In the genomic region with DNA sequence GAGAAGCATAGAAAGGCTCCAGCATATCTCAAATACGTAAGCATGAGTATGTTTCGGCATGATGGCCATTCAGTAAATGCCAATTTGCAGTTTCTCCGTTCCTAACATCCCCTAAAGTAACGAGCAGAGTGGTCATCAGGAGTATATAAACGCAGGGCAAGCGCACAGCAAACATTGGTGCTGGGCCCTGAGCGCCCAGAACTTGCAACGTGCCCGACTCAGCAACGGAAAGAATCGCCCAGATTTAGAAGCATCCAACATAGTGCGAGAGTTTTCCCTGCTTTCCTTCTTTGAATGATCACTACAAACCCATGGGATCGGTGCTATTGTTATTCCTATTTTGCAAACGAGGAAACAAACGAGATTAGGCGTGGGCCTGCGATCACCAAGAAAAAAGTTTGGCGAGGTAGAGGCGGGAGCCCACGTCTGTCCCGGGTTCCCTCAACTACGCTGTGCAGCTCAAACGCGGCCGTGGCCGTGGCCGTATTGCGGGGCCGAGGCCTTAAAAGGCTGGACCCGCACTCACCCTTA, we compare ENCODE assay signal across 8 cellular contexts. TPM values are rescaled to one million over a fixed set of nuclear protein-coding genes. Genes with fewer than 3 reads are reported as not detected.
DNase-seq lines count a peak whose midpoint lies in the region; ATAC-seq, FAIRE-seq and TF ChIP-seq lines count a peak whose summit lies in the region.

No MANE protein-coding gene starts in this region.

- TF ChIP-seq POLR2A in H1 (IDR thresholded peaks at IDR 0.05; ENCODE audit: control extremely low read depth in 1 of 2, low read depth in 2 of 2, low read length in 2 of 2): no peak

- no peaks in the 10 kb centered on the region for H3K27me3 Mint-ChIP-seq in naive thymus-derived CD4-positive, alpha-beta T cell

- no peak for TF ChIP-seq EP300 in H1 (IDR thresholded peaks at IDR 0.05; ENCODE audit: borderline replicate concordance in 1 of 2, low read depth in 2 of 2, low read length in 2 of 2)

- no peak overlapping the region for H2BK120ac ChIP-seq in H1 (replicated peaks; ENCODE audit: low read depth, low read length)

- CTCF ChIA-PET in H1 (lab: Charles Lee; ENCODE audit: partially characterized antibody): interaction anchor here (0.6 to 4.2 kb wide), 25 partner anchors 8 to 545 kb away, joined by 3 to 24 read pairs (median 4); partner anchors contain the start of genes RBM22 and TCOF1
- CTCF ChIA-PET in naive thymus-derived CD4-positive, alpha-beta T cell (lab: Charles Lee): interaction anchor here (0.6 to 2.3 kb wide), 6 partner anchors 10 to 330 kb away, joined by 3 to 14 read pairs (median 3); partner anchors contain the start of gene SMIM3

- H2AFZ ChIP-seq in OCI-LY1 (ENCODE audit: low read length): no peak overlapping the region
- H2AFZ ChIP-seq in H1 (ENCODE audit: low read length): no peak overlapping the region

- H3K23ac ChIP-seq in H1 (ENCODE audit: insufficient read length): no peak overlapping the region

- peaks cover 24% of the 10 kb centered on the region for H3K4me1 ChIP-seq in OCI-LY1 (ENCODE audit: insufficient read depth, low read length, severe bottlenecking)
- peaks cover 0 to 12% (median 7%) of the 10 kb centered on the region in 4 experiments; a peak in 5 of 7 replicates for H3K4me1 ChIP-seq in H1 (replicated peaks in 1 of 4; ENCODE audit: control insufficient read depth in 3 of 4, insufficient read depth in 4 of 4, low read length in 3 of 4)
- peaks cover 18 to 23% of the 10 kb centered on the region in 2 donors for H3K4me1 ChIP-seq in naive thymus-derived CD4-positive, alpha-beta T cell (ENCODE audit: control insufficient read depth in 2 of 2, insufficient read depth in 2 of 2, low read length in 2 of 2)

- intact Hi-C loops in naive thymus-derived CD4-positive, alpha-beta T cell (cut with micrococcal nuclease): loop anchor here (1.0 to 10.0 kb wide), 11 partner anchors 13 to 1322 kb away; partner anchors contain the start of genes CD74 (in 2 of the 2), TCOF1 (in 2 of the 2), CSNK1A1 (in 1 of the 2) and G3BP1 (in 1 of the 2)

- peak overlapping the region; percentile 89 to 100 (median 96) for H3K4me3 Mint-ChIP-seq in naive thymus-derived CD4-positive, alpha-beta T cell

- no peak for TF ChIP-seq CTCF in OCI-LY1 (IDR thresholded peaks at IDR 0.05; ENCODE audit: low read length)
- TF ChIP-seq CTCF in H1 (IDR thresholded peaks at IDR 0.05; ENCODE audit: control extremely low read depth in 1 of 3, insufficient read depth in 1 of 3, low read depth in 1 of 3, low read length in 3 of 3): no peak

- no peak overlapping the region for H2BK12ac ChIP-seq in H1 (ENCODE audit: low read depth, low read length)

- H4K91ac ChIP-seq in H1 (replicated peaks; ENCODE audit: insufficient read length, low read length): peak overlapping the region; percentile 93

- H3K4me3 ChIP-seq in GM08714 (ENCODE audit: low read length): peak overlapping the region; percentile 94
- peak overlapping the region; percentile 91 for H3K4me3 ChIP-seq in OCI-LY1 (ENCODE audit: low read depth, low read length, poor library complexity, severe bottlenecking)
- H3K4me3 ChIP-seq in H1 (ENCODE audit: extremely low read depth in 1 of 4, insufficient read depth in 2 of 4, low read depth in 3 of 4, low read length in 4 of 4): peak overlapping the region; percentile 97 to 100 (median 98)
- peak overlapping the region; percentile 68 for H3K4me3 ChIP-seq in naive thymus-derived CD4-positive, alpha-beta T cell (ENCODE audit: low read length)

- no peaks in the 10 kb centered on the region for H3K9me2 ChIP-seq in OCI-LY1 (ENCODE audit: low read depth, low read length)

- H3K79me1 ChIP-seq in H1 (ENCODE audit: low read depth, low read length): peaks cover 4% of the 10 kb centered on the region

- H3K9me3 Mint-ChIP-seq in naive thymus-derived CD4-positive, alpha-beta T cell: no peaks in the 10 kb centered on the region

- H3K27me3 ChIP-seq in OCI-LY1 (ENCODE audit: insufficient read depth, low read length) (no peaks in the 10 kb centered on the region), H1 (replicated peaks in 1 of 4; ENCODE audit: control insufficient read depth in 3 of 4, extremely low read depth in 1 of 4, insufficient read depth in 3 of 4, low read length in 3 of 4) (no peaks in the 10 kb centered on the region)
- no peaks in the 10 kb centered on the region for H3K27me3 ChIP-seq in naive thymus-derived CD4-positive, alpha-beta T cell (ENCODE audit: control insufficient read depth in 2 of 2, insufficient read depth in 2 of 2, low read length in 2 of 2)

- peak overlapping the region; percentile 100 for H4K8ac ChIP-seq in H1 (ENCODE audit: extremely low read depth, insufficient read depth, low read length)

- FAIRE-seq in H1 (lab: Jason Lieb, UNC): no peak

- H2BK5ac ChIP-seq in H1 (ENCODE audit: low read depth, low read length): peak overlapping the region; percentile 100

- no peak overlapping the region for H2BK15ac ChIP-seq in H1 (ENCODE audit: low read length)

- no peak overlapping the region for H2BK20ac ChIP-seq in H1 (ENCODE audit: low read length)

- peak overlapping the region; percentile 6 for H3K14ac ChIP-seq in H1 (ENCODE audit: insufficient read length)

- peak overlapping the region; percentile 84 for H3K4me2 ChIP-seq in OCI-LY1 (ENCODE audit: low read length)
- peak overlapping the region; percentile 90 to 99 for H3K4me2 ChIP-seq in H1 (ENCODE audit: insufficient read depth in 1 of 2, low read depth in 2 of 2, low read length in 2 of 2)

- H3K9ac ChIP-seq in OCI-LY1 (ENCODE audit: low read length): peak overlapping the region; percentile 95
- H3K9ac ChIP-seq in H1 (replicated peaks in 1 of 4; ENCODE audit: extremely low read depth in 1 of 4, low read depth in 3 of 4, low read length in 3 of 4): peak overlapping the region; percentile 96 to 98 (median 98)

- POLR2A ChIA-PET in H1 (lab: Charles Lee; ENCODE audit: partially characterized antibody): interaction anchor here (0.6 to 5.0 kb wide), 55 partner anchors 8 to 332 kb away, joined by 3 to 70 read pairs (median 4); partner anchors contain the start of genes CD74, DCTN4, MYOZ3 and RBM22
- POLR2A ChIA-PET in naive thymus-derived CD4-positive, alpha-beta T cell (lab: Charles Lee): interaction anchor here (0.7 to 2.1 kb wide), 17 partner anchors 9 to 341 kb away, joined by 3 to 29 read pairs (median 7); partner anchors contain the start of genes CD74, RBM22 and TCOF1

- no peak for ATAC-seq in naive thymus-derived CD4-positive, alpha-beta T cell

- peak overlapping the region; percentile 88 for H3K18ac ChIP-seq in H1 (ENCODE audit: extremely low read depth, low read length)

- H2AK5ac ChIP-seq in H1 (ENCODE audit: low read depth, low read length): peak overlapping the region; percentile 99

- H4K20me1 ChIP-seq in OCI-LY1 (ENCODE audit: insufficient read depth, low read length) (no peaks in the 10 kb centered on the region), H1 (replicated peaks in 1 of 2; ENCODE audit: control insufficient read depth in 1 of 2, insufficient read depth in 2 of 2, low read length in 2 of 2) (peaks cover 19 to 28% of the 10 kb centered on the region in 2 experiments)

- H3F3A ChIP-seq in OCI-LY1 (ENCODE audit: insufficient read depth, low read length): no peaks in the 10 kb centered on the region

- peak overlapping the region; percentile 96 for H3K27ac ChIP-seq in OCI-LY1 (ENCODE audit: low read depth, low read length, poor library complexity, severe bottlenecking)
- H3K27ac ChIP-seq in H1 (ENCODE audit: low read depth, low read length): peak overlapping the region; percentile 99
- H3K27ac ChIP-seq in naive thymus-derived CD4-positive, alpha-beta T cell (ENCODE audit: low read depth, low read length): peak overlapping the region; percentile 100

- H4K5ac ChIP-seq in H1 (ENCODE audit: insufficient read length, low read depth, low read length): peak overlapping the region; percentile 85

- peak overlapping the region; percentile 97 to 100 (median 100) for H3K27ac Mint-ChIP-seq in naive thymus-derived CD4-positive, alpha-beta T cell

- no peak for TF ChIP-seq RAD21 in H1 (IDR thresholded peaks at IDR 0.05 in 1 of 2, conservative IDR thresholded peaks at IDR 0.05 in 1 of 2; ENCODE audit: low read depth in 2 of 2, low read length in 2 of 2)

- 1% methylated on average over 30 of the region's 30 CpGs; no CpG with 5 or more reads in 1 of the 2 experiments for WGBS in H1 (ENCODE audit: extremely low coverage in 1 of 2, insufficient coverage in 1 of 2, insufficient read length in 1 of 2, insufficient replicate concordance in 2 of 2, low coverage in 1 of 2, low lambda C conversion rate in 2 of 2, missing lambda C conversion rate in 1 of 2), 2 experiments

- H3K36me3 ChIP-seq in OCI-LY1 (ENCODE audit: insufficient read depth, low read length) (peaks cover 53% of the 10 kb centered on the region), H1 (ENCODE audit: control insufficient read depth in 2 of 4, insufficient read depth in 4 of 4, low read length in 3 of 4) (peaks cover 36 to 49% (median 43%) of the 10 kb centered on the region in 4 experiments)
- peaks cover 28 to 41% (median 31%) of the 10 kb centered on the region in 3 experiments for H3K36me3 ChIP-seq in naive thymus-derived CD4-positive, alpha-beta T cell (ENCODE audit: control insufficient read depth in 2 of 3, insufficient read depth in 3 of 3, low read length in 3 of 3)

- no peaks in the 10 kb centered on the region for H3K9me3 ChIP-seq in OCI-LY1 (ENCODE audit: low read length)
- H3K9me3 ChIP-seq in H1 (ENCODE audit: insufficient read depth in 2 of 2, low read depth in 1 of 2, low read length in 1 of 2): no peaks in the 10 kb centered on the region
- H3K9me3 ChIP-seq in naive thymus-derived CD4-positive, alpha-beta T cell (ENCODE audit: control insufficient read depth in 2 of 3, low read length in 3 of 3): no peaks in the 10 kb centered on the region

- peak overlapping the region; percentile 55 for H3K56ac ChIP-seq in H1 (replicated peaks; ENCODE audit: insufficient read length, low read depth, low read length)

- H3K36me3 Mint-ChIP-seq in naive thymus-derived CD4-positive, alpha-beta T cell: peaks cover 6 to 39% (median 31%) of the 10 kb centered on the region in 5 donors

- peaks cover 21 to 45% (median 37%) of the 10 kb centered on the region in 7 donors for H3K4me1 Mint-ChIP-seq in naive thymus-derived CD4-positive, alpha-beta T cell

- H3K79me2 ChIP-seq in OCI-LY1 (ENCODE audit: insufficient read depth, low read length) (peaks cover 21% of the 10 kb centered on the region), H1 (ENCODE audit: control insufficient read depth in 1 of 2, insufficient read depth in 2 of 2, low read length in 2 of 2) (peaks cover 14 to 35% of the 10 kb centered on the region in 2 experiments)

- H3K4ac ChIP-seq in H1 (replicated peaks; ENCODE audit: insufficient read length, low read depth, low read length): peak overlapping the region; percentile 89

- DNase-seq in H1 (ENCODE audit: low read depth in 1 of 2, low spot score in 2 of 2): no peak
- peak in 1 of 9 donors; percentile 36 for DNase-seq in naive thymus-derived CD4-positive, alpha-beta T cell
- no peak for DNase-seq in NCI-H526 (lab: John Stamatoyannopoulos, UW)
- DNase-seq in NK-92 treated with Interleukin-12 subunit alpha and Interleukin-12 subunit beta, amount 100 ng/mL, for 24 hours (lab: John Stamatoyannopoulos, UW): no peak
- DNase-seq in DMS79 treated with DMSO at 0.1 percent for 48 hours (lab: John Stamatoyannopoulos, UW): no peak
- no peak for DNase-seq in stimulated activated CD4-positive, alpha-beta T cell treated with anti-CD3 and anti-CD28 coated beads, Interleukin-4, amount 100 ng/mL, for 1 hour

- peaks cover 12% of the 10 kb centered on the region for H3K23me2 ChIP-seq in H1 (ENCODE audit: low read depth, low read length)

RNA-seq across cellular contexts. Expression of gene RPS14, which starts 0.5 kb away (rescaled TPM):
- 2,548 and 2,599 TPM in 2 replicates for total RNA-seq in H1 (2021; fragmentation: NEBNext Ultra II Directional; extraction: Animal tissue kit (Norgen Biotek cat#: 25700))
- 5,579 and 6,423 TPM in 2 replicates for polyA plus RNA-seq in H1 (2011; rRNA removed)
- 6,153 TPM for polyA plus RNA-seq in H1 (2011; cell fraction: cytosol; rRNA removed)
- polyA plus RNA-seq in H1 (2011; cell fraction: nucleus; rRNA removed): 2,076 TPM
- 3,315 to 4,827 TPM (median 4,072 TPM) in 4 replicates for polyA plus RNA-seq in H1 (2012, experiment 1 of 2)
- 7,349 TPM for polyA plus RNA-seq in H1 (2012, experiment 2 of 2)
- 3,849 TPM for polyA plus RNA-seq in H1 (2013, experiment 1 of 2)
- 4,074 TPM for polyA plus RNA-seq in H1 (2013, experiment 2 of 2)
- polyA minus RNA-seq in H1 (2011; rRNA and poly(A)+ RNA removed): 913 and 940 TPM in 2 replicates
- polyA minus RNA-seq in H1 (2011; cell fraction: cytosol; rRNA and poly(A)+ RNA removed): 455 TPM
- 375 TPM for polyA minus RNA-seq in H1 (2011; cell fraction: nucleus; rRNA and poly(A)+ RNA removed)
- 1,000 to 10,000 TPM; 2,331 to 7,378 (median 6,414) TPM for total RNA-seq in naive thymus-derived CD4-positive, alpha-beta T cell
- polyA plus RNA-seq in naive thymus-derived CD4-positive, alpha-beta T cell: over 10,000 TPM in 1 of 2 donors, 1,000 to 10,000 TPM in 1; 8,640 to 11,248 TPM

RNA-seq across cellular contexts. Expression of gene CD74, which starts 36.3 kb away (rescaled TPM):
- 45.9 and 48.6 TPM in 2 replicates for total RNA-seq in H1 (2021; fragmentation: NEBNext Ultra II Directional; extraction: Animal tissue kit (Norgen Biotek cat#: 25700))
- polyA plus RNA-seq in H1 (2011; rRNA removed): 61.0 and 61.8 TPM in 2 replicates
- 32.2 TPM for polyA plus RNA-seq in H1 (2011; cell fraction: cytosol; rRNA removed)
- polyA plus RNA-seq in H1 (2011; cell fraction: nucleus; rRNA removed): 47.9 TPM
- 52.7 to 98.5 TPM (median 93.0 TPM) in 4 replicates for polyA plus RNA-seq in H1 (2012, experiment 1 of 2)
- polyA plus RNA-seq in H1 (2012, experiment 2 of 2): 84.1 TPM
- 152 TPM for polyA plus RNA-seq in H1 (2013, experiment 1 of 2)
- 192 TPM for polyA plus RNA-seq in H1 (2013, experiment 2 of 2)
- polyA minus RNA-seq in H1 (2011; rRNA and poly(A)+ RNA removed): 25.9 and 26.9 TPM in 2 replicates
- polyA minus RNA-seq in H1 (2011; cell fraction: cytosol; rRNA and poly(A)+ RNA removed): 37.9 TPM
- 26.2 TPM for polyA minus RNA-seq in H1 (2011; cell fraction: nucleus; rRNA and poly(A)+ RNA removed)
- total RNA-seq in naive thymus-derived CD4-positive, alpha-beta T cell: 1,000 to 10,000 TPM in 1 of 5 experiments, 100 to 1,000 TPM in 4; 153 to 1,948 (median 540) TPM
- polyA plus RNA-seq in naive thymus-derived CD4-positive, alpha-beta T cell: 100 to 1,000 TPM; 295 to 413 TPM

RNA-seq across cellular contexts. Expression of gene NDST1, which starts 58.9 kb away (rescaled TPM):
- 70.1 and 72.0 TPM in 2 replicates for total RNA-seq in H1 (2021; fragmentation: NEBNext Ultra II Directional; extraction: Animal tissue kit (Norgen Biotek cat#: 25700))
- 27.0 and 37.7 TPM in 2 replicates for polyA plus RNA-seq in H1 (2011; rRNA removed)
- polyA plus RNA-seq in H1 (2011; cell fraction: cytosol; rRNA removed): 21.2 TPM
- 50.8 TPM for polyA plus RNA-seq in H1 (2011; cell fraction: nucleus; rRNA removed)
- 28.7 to 34.5 TPM (median 31.7 TPM) in 4 replicates for polyA plus RNA-seq in H1 (2012, experiment 1 of 2)
- polyA plus RNA-seq in H1 (2012, experiment 2 of 2): 30.3 TPM
- polyA plus RNA-seq in H1 (2013, experiment 1 of 2): 30.1 TPM
- polyA plus RNA-seq in H1 (2013, experiment 2 of 2): 32.9 TPM
- 41.4 and 47.8 TPM in 2 replicates for polyA minus RNA-seq in H1 (2011; rRNA and poly(A)+ RNA removed)
- 32.1 TPM for polyA minus RNA-seq in H1 (2011; cell fraction: cytosol; rRNA and poly(A)+ RNA removed)
- polyA minus RNA-seq in H1 (2011; cell fraction: nucleus; rRNA and poly(A)+ RNA removed): 37.9 TPM
- 10 to 100 TPM in 1 of 5 experiments, 1 to 10 TPM in 4; 1.0 to 17.5 (median 1.6) TPM for total RNA-seq in naive thymus-derived CD4-positive, alpha-beta T cell
- 1 to 10 TPM in 1 of 2 donors, under 1 TPM in 1; 0.69 to 1.1 TPM for polyA plus RNA-seq in naive thymus-derived CD4-positive, alpha-beta T cell
